Comparison of ENCODE assay signal across 1 cellular context in genomic region chr11:78359921-78360320, GRCh38.
TF ChIP-seq lines count a peak whose summit lies in the region.

No MANE protein-coding gene starts in this region.

TF ChIP-seq in K562, 482 proteins besides CTCF, POLR2A, EP300 and RAD21 (continued from another document and continues in another):
- TF ChIP-seq ZBTB34 (CRISPR knock-in tag; IDR thresholded peaks at IDR 0.05), result no peak
- no peak for TF ChIP-seq ZNF586 (CRISPR knock-in tag; conservative IDR thresholded peaks at IDR 0.05)
- no peak for TF ChIP-seq ZNF75A (CRISPR knock-in tag; IDR thresholded peaks at IDR 0.05)
- no peak for TF ChIP-seq RBM17 (IDR thresholded peaks at IDR 0.05; ENCODE audit: borderline replicate concordance, low read depth, low read length)
- TF ChIP-seq THAP12 (CRISPR knock-in tag; IDR thresholded peaks at IDR 0.05), result no peak
- TF ChIP-seq THRB (CRISPR knock-in tag; conservative IDR thresholded peaks at IDR 0.05), result no peak
- TF ChIP-seq ETV6 (IDR thresholded peaks at IDR 0.05; ENCODE audit: borderline replicate concordance in 1 of 2, low read depth in 2 of 2, low read length in 1 of 2), result no peak
- no peak for TF ChIP-seq ETV6 (CRISPR knock-in tag; IDR thresholded peaks at IDR 0.05; ENCODE audit: borderline replicate concordance)
- TF ChIP-seq ZBED1 (IDR thresholded peaks at IDR 0.05), result no peak
- no peak for TF ChIP-seq KAT7 (CRISPR knock-in tag; IDR thresholded peaks at IDR 0.05; ENCODE audit: borderline replicate concordance)
- no peak for TF ChIP-seq PHF21A (IDR thresholded peaks at IDR 0.05; ENCODE audit: borderline replicate concordance, low read depth)
- TF ChIP-seq PHF20 (IDR thresholded peaks at IDR 0.05; ENCODE audit: partially characterized antibody), result no peak
- no peak for TF ChIP-seq CBFB (CRISPR knock-in tag; IDR thresholded peaks at IDR 0.05)
- no peak for TF ChIP-seq BHLHE40 (IDR thresholded peaks at IDR 0.05; ENCODE audit: low read length)
- peak; percentile 53; the same call in 1 of the 2 replicates for TF ChIP-seq MECOM (CRISPR knock-in tag; IDR thresholded peaks at IDR 0.05)
- TF ChIP-seq ZNF609 (CRISPR knock-in tag; IDR thresholded peaks at IDR 0.05; ENCODE audit: borderline replicate concordance), result no peak
- TF ChIP-seq TCF3 (CRISPR knock-in tag; IDR thresholded peaks at IDR 0.05), result no peak
- TF ChIP-seq NFIX (CRISPR knock-in tag; IDR thresholded peaks at IDR 0.05; ENCODE audit: low read depth), result no peak
- TF ChIP-seq ZNF785 (CRISPR knock-in tag; IDR thresholded peaks at IDR 0.05), result no peak
- no peak for TF ChIP-seq ZC3H11A (IDR thresholded peaks at IDR 0.05; ENCODE audit: low read depth, low read length)
- no peak for TF ChIP-seq IFI16 (CRISPR knock-in tag; IDR thresholded peaks at IDR 0.05)
- no peak for TF ChIP-seq SRSF7 (optimal IDR thresholded peaks at IDR 0.05; ENCODE audit: low read depth, low read length)
- TF ChIP-seq ATF4 (CRISPR knock-in tag; IDR thresholded peaks at IDR 0.05), result peak; percentile 69
- TF ChIP-seq ZNF780A (CRISPR knock-in tag; IDR thresholded peaks at IDR 0.05), result no peak
- TF ChIP-seq CHD7 (IDR thresholded peaks at IDR 0.05; ENCODE audit: low read depth, low read length), result no peak
- no peak for TF ChIP-seq HDAC1 (IDR thresholded peaks at IDR 0.05)
- no peak for TF ChIP-seq ZSCAN32 (CRISPR knock-in tag; IDR thresholded peaks at IDR 0.05)
- TF ChIP-seq HNRNPUL1 (IDR thresholded peaks at IDR 0.05; ENCODE audit: low read length), result no peak
- no peak for TF ChIP-seq ZNF584 (CRISPR knock-in tag; IDR thresholded peaks at IDR 0.05; ENCODE audit: low read depth)
- no peak for TF ChIP-seq POLR3A (IDR thresholded peaks at IDR 0.05; ENCODE audit: borderline replicate concordance, extremely low read depth, insufficient read depth, insufficient read length)
- TF ChIP-seq TRIM25 (IDR thresholded peaks at IDR 0.05; ENCODE audit: borderline replicate concordance), result no peak
- TF ChIP-seq SMAD3 (CRISPR knock-in tag; conservative IDR thresholded peaks at IDR 0.05), result 0 out of 2 replicates have a peak, but pooled peaks have one; percentile 37
- TF ChIP-seq BMI1 (IDR thresholded peaks at IDR 0.05; ENCODE audit: low read length), result no peak
- peak; percentile 43; the same call in 1 of the 2 replicates for TF ChIP-seq ATF7 (IDR thresholded peaks at IDR 0.05)
- TF ChIP-seq ARNT (IDR thresholded peaks at IDR 0.05), result no peak
- no peak for TF ChIP-seq CREBBP (IDR thresholded peaks at IDR 0.05; ENCODE audit: low read depth, low read length)
- TF ChIP-seq RBFOX2 (IDR thresholded peaks at IDR 0.05; ENCODE audit: low read depth, low read length), result no peak
